ENCODE assay signal across 1 cellular context in the genomic region with DNA sequence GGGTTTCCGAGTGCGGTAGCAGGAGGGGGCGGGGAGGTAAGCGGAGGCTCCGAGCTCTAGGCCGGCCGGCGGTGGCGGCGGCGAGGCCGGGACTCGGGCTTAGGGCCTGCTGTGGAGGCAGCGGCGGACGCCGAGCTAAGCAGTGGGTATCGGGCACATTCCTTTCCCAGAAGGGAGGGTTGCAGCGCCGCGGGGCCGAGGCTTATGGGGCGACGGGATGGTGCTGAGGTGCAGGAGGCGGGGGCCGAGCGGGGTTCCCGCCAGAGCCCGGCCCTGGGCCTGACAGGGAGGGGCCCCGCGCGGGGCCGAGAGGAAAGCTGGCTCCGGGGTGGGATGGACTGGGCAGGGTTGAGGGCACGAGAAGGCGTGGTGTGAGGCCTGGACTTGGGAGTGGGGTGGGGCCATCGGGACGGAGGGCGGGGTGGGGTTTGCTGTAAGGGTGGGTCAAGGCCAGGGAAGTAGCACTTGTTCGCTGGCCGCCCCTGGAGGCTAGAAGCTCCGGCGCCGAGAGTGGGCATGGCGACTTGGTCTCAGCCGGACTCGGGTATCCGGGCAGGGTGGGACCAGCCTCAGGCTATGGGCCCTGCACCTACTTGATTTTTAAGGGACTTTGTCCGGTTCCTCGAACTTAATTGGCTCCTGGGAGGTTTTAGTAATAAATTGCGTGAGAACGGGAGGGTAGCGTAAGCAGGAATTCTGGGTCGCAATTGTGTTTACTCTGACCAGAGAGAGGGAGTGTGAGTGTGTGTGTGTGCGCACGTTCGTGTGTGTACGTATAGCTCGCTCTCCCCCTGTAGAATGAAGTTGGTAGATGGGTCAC.
TF ChIP-seq lines count a peak whose summit lies in the region.

A gene with protein sequence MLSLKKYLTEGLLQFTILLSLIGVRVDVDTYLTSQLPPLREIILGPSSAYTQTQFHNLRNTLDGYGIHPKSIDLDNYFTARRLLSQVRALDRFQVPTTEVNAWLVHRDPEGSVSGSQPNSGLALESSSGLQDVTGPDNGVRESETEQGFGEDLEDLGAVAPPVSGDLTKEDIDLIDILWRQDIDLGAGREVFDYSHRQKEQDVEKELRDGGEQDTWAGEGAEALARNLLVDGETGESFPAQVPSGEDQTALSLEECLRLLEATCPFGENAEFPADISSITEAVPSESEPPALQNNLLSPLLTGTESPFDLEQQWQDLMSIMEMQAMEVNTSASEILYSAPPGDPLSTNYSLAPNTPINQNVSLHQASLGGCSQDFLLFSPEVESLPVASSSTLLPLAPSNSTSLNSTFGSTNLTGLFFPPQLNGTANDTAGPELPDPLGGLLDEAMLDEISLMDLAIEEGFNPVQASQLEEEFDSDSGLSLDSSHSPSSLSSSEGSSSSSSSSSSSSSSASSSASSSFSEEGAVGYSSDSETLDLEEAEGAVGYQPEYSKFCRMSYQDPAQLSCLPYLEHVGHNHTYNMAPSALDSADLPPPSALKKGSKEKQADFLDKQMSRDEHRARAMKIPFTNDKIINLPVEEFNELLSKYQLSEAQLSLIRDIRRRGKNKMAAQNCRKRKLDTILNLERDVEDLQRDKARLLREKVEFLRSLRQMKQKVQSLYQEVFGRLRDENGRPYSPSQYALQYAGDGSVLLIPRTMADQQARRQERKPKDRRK (plus strand): TSS at position 39 of the 820 bp plus-strand sequence. CDS start 2,760 bp downstream, outside the sequence.

TF ChIP-seq in WTC11, 78 proteins besides CTCF, POLR2A, EP300 and RAD21 (continued from another document):
- TF ChIP-seq, protein P1, sequence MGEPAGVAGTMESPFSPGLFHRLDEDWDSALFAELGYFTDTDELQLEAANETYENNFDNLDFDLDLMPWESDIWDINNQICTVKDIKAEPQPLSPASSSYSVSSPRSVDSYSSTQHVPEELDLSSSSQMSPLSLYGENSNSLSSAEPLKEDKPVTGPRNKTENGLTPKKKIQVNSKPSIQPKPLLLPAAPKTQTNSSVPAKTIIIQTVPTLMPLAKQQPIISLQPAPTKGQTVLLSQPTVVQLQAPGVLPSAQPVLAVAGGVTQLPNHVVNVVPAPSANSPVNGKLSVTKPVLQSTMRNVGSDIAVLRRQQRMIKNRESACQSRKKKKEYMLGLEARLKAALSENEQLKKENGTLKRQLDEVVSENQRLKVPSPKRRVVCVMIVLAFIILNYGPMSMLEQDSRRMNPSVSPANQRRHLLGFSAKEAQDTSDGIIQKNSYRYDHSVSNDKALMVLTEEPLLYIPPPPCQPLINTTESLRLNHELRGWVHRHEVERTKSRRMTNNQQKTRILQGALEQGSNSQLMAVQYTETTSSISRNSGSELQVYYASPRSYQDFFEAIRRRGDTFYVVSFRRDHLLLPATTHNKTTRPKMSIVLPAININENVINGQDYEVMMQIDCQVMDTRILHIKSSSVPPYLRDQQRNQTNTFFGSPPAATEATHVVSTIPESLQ (CRISPR knock-in tag; IDR thresholded peaks at IDR 0.05) = no peak
